Comparison of ENCODE assay signal across 8 cellular contexts in the genomic region with DNA sequence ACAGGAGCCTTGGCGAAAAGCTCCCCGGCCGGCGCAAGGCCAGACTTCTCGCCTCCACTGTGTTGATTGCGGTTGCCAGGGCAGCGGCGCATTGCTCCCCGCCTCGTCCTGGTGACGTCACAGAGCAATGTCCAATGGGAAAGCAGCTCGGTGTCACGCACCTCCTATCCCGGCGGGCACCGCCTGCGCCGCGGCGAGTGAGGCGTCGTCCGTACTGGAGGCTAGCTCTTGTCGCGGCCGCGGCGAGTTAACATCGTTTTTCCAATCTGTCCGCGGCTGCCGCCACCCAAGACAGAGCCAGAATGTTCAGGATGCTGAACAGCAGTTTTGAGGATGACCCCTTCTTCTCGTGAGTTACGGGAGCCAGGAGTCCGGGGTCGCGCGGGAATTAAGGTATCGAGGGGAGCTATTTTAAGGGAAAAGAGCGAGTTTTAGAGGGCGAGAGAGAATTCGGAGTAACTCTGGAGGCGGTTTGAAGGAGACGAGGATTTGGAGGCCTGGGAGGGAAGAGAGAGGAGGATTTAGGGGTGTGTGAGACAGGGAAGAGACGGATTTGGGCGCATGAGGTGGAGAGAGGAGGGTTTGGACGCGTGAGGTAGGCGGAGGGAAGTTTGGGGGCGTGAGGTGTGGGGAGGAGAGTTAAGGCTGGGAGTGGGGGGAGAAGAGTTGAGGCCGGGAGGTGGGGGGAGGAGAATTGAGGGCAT. TPM values are rescaled to one million over a fixed set of nuclear protein-coding genes. Genes with fewer than 3 reads are reported as not detected.
DNase-seq lines count a peak whose midpoint lies in the region; ATAC-seq and TF ChIP-seq lines count a peak whose summit lies in the region.

A gene with protein sequence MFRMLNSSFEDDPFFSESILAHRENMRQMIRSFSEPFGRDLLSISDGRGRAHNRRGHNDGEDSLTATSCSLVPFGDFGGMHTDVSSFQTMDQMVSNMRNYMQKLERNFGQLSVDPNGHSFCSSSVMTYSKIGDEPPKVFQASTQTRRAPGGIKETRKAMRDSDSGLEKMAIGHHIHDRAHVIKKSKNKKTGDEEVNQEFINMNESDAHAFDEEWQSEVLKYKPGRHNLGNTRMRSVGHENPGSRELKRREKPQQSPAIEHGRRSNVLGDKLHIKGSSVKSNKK (plus strand): TSS at position 196 of the 704 bp plus-strand sequence. CDS start 107 bp downstream, at position 303.

- H3K4me1 ChIP-seq in Peyer's patch (no peaks in the 10 kb centered on the region), muscle layer of colon (ENCODE audit: insufficient read depth, low read length) (peaks cover 12% of the 10 kb centered on the region)

- TF ChIP-seq POLR2A in Peyer's patch (IDR thresholded peaks at IDR 0.05): peak in 1 of 2 donors; percentile 44

- H3K27me3 Mint-ChIP-seq in activated T-helper 2 cell treated with anti-CD3 and anti-CD28 coated beads, Interferon-gamma antibody, Interleukin-2, Interleukin-4, amounts not matched to agents 10 μg/mL and 5 μg/mL and 100 μg/mL, durations not matched to agents 14 hours and 24 hours and 36 hours (ENCODE audit: low read depth): peaks cover 23% of the 10 kb centered on the region

- H3K9me3 ChIP-seq in Peyer's patch (no peaks in the 10 kb centered on the region), muscle layer of colon (ENCODE audit: low read length) (no peaks in the 10 kb centered on the region)

- peak within 1 kb of the TSS; percentile 85 for H3K4me3 Mint-ChIP-seq in activated T-helper 2 cell treated with anti-CD3 and anti-CD28 coated beads, Interferon-gamma antibody, Interleukin-2, Interleukin-4, amounts not matched to agents 10 μg/mL and 5 μg/mL and 100 μg/mL, durations not matched to agents 14 hours and 24 hours and 36 hours (ENCODE audit: low read depth)

- peak within 1 kb of the TSS; percentile 84 for H3K9ac ChIP-seq in muscle layer of colon (ENCODE audit: low read length)

- intact Hi-C loops in activated T-helper 2 cell treated with anti-CD3 and anti-CD28 coated beads, Interferon-gamma antibody, Interleukin-2, Interleukin-4, amounts not matched to agents 10 μg/mL and 5 μg/mL and 100 μg/mL, durations not matched to agents 14 hours and 24 hours and 36 hours (cut with micrococcal nuclease): loop anchor here (5.0 to 10.0 kb wide), 2 partner anchors 71 to 224 kb away; partner anchors contain the start of gene GFM1

- DNase-seq in CMK (ENCODE audit: low read depth): peak; percentile 59
- peak; percentile 7 to 97 (median 90) for DNase-seq in HUDEP-2 (lab: John Stamatoyannopoulos, UW; ENCODE audit: unreplicated experiment in 76 of 76)
- DNase-seq in Peyer's patch: peak; percentile 71 to 95 (median 93)
- DNase-seq in activated T-helper 2 cell treated with anti-CD3 and anti-CD28 coated beads, Interferon-gamma antibody, Interleukin-2, Interleukin-4, amounts not matched to agents 10 μg/mL and 5 μg/mL and 100 μg/mL, durations not matched to agents 14 hours and 24 hours and 36 hours (ENCODE audit: low spot score): peak; percentile 81
- DNase-seq in fibroblast of gingiva (ENCODE audit: low read depth): peak; percentile 96
- DNase-seq in stimulated activated CD8-positive, alpha-beta memory T cell treated with anti-CD3 and anti-CD28 coated beads, Interleukin-4, amount 100 ng/mL, for 24 hours (ENCODE audit: low read depth): peak; percentile 65

- H3K27ac ChIP-seq in Peyer's patch (peak within 1 kb of the TSS in 1 of 4 donors; percentile 67), muscle layer of colon (ENCODE audit: low read depth, low read length) (peak within 1 kb of the TSS; percentile 13)

- H3K4me1 Mint-ChIP-seq in activated T-helper 2 cell treated with anti-CD3 and anti-CD28 coated beads, Interferon-gamma antibody, Interleukin-2, Interleukin-4, amounts not matched to agents 10 μg/mL and 5 μg/mL and 100 μg/mL, durations not matched to agents 14 hours and 24 hours and 36 hours (ENCODE audit: low read depth): peaks cover 11% of the 10 kb centered on the region

- H3K36me3 ChIP-seq in Peyer's patch: no peaks in the 10 kb centered on the region
- H3K36me3 ChIP-seq in muscle layer of colon (ENCODE audit: insufficient read depth, low read length): no peaks in the 10 kb centered on the region

- TF ChIP-seq CTCF in Peyer's patch (IDR thresholded peaks at IDR 0.05): no peak

- H3K36me3 Mint-ChIP-seq in activated T-helper 2 cell treated with anti-CD3 and anti-CD28 coated beads, Interferon-gamma antibody, Interleukin-2, Interleukin-4, amounts not matched to agents 10 μg/mL and 5 μg/mL and 100 μg/mL, durations not matched to agents 14 hours and 24 hours and 36 hours (ENCODE audit: low read depth): no peaks in the 10 kb centered on the region

- H3K4me3 ChIP-seq in Peyer's patch (peak within 1 kb of the TSS; percentile 29 to 59 (median 40)), muscle layer of colon (ENCODE audit: low read depth in 1 of 2, low read length in 2 of 2) (peak within 1 kb of the TSS; percentile 67 to 90)

- no peaks in the 10 kb centered on the region for H3K9me3 Mint-ChIP-seq in activated T-helper 2 cell treated with anti-CD3 and anti-CD28 coated beads, Interferon-gamma antibody, Interleukin-2, Interleukin-4, amounts not matched to agents 10 μg/mL and 5 μg/mL and 100 μg/mL, durations not matched to agents 14 hours and 24 hours and 36 hours

- ATAC-seq in GM21423 (IDR thresholded peaks at IDR 0.05; ENCODE audit: unreplicated experiment): peak; percentile 100

- no peaks in the 10 kb centered on the region for H3K27me3 ChIP-seq in Peyer's patch
- no peaks in the 10 kb centered on the region for H3K27me3 ChIP-seq in muscle layer of colon (ENCODE audit: control insufficient read depth in 1 of 2, insufficient read depth in 2 of 2, low read length in 2 of 2)

- peak within 1 kb of the TSS; percentile 72 for H3K27ac Mint-ChIP-seq in activated T-helper 2 cell treated with anti-CD3 and anti-CD28 coated beads, Interferon-gamma antibody, Interleukin-2, Interleukin-4, amounts not matched to agents 10 μg/mL and 5 μg/mL and 100 μg/mL, durations not matched to agents 14 hours and 24 hours and 36 hours

RNA-seq across cellular contexts. Expression of the gene that starts here (rescaled TPM):
- total RNA-seq in Peyer's patch: 1 to 10 TPM in 2 of 4 donors, not detected in 2; 1.3 to 4.1 TPM
- total RNA-seq in activated T-helper 2 cell treated with anti-CD3 and anti-CD28 coated beads, Interferon-gamma antibody, Interleukin-2, Interleukin-4, amounts not matched to agents 10 μg/mL and 5 μg/mL and 100 μg/mL, durations not matched to agents 14 hours and 24 hours and 36 hours: 2.2 and 3.4 TPM in 2 replicates
